ENCODE assay signal across 9 cellular contexts in the genomic region with DNA sequence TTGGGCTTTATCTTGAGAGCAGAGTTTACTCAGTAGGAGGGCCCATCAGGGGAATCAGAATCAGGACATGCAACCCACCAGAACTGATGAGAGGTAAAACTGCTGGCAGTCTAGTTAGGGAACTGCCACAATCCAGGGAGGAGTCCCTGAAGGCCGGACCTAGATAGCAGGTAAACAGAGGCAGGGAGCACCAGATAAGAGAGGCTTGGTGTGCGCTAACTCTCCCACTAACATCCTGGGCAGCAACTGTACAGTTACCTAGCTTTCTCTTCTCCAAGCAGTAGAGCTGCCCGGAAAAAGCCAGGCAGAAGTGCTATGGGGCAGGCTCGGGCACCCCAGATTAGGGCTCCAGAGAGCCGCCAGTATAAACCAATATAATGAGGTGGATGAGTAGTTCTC. TPM values are rescaled to one million over a fixed set of nuclear protein-coding genes. Genes with fewer than 3 reads are reported as not detected.
DNase-seq lines count a peak whose midpoint lies in the region; ATAC-seq and TF ChIP-seq lines count a peak whose summit lies in the region.
"Had no signal": no experiment of that assay in that cellular context is flagged by ENCODE, and none has a peak within 500 bp of the region (broad histone marks: within the 10 kb centered on the region; RNA-seq: fewer than 3 reads in every experiment).

No MANE protein-coding gene starts in this region.

- H3K9me3 ChIP-seq in HEK293 (ENCODE audit: control insufficient read depth, insufficient read depth, low read depth, low read length), result no peaks in the 10 kb centered on the region
- no peaks in the 10 kb centered on the region for H3K9me3 ChIP-seq in adipocyte (ENCODE audit: control insufficient read depth, low read length)
- H3K9me3 ChIP-seq in iPS-18c (ENCODE audit: control insufficient read depth, insufficient read depth, low read length), result no peaks in the 10 kb centered on the region
- no peaks in the 10 kb centered on the region for H3K9me3 ChIP-seq in smooth muscle cell (replicated peaks; ENCODE audit: low read depth)

- POLR2A ChIA-PET in HEK293 (lab: Yijun Ruan, JAX), result interaction anchor here (0.8 to 2.1 kb wide), 9 partner anchors 10 to 1026 kb away, joined by 3 to 10 read pairs (median 5); partner anchors contain the start of genes C11orf54, SRSF8 and TAF1D

- CTCF ChIA-PET in HEK293 (lab: Yijun Ruan, JAX), result interaction anchor here (0.6 to 11.5 kb wide), 4 partner anchors 26 to 145 kb away, joined by 3 to 92 read pairs (median 6); no protein-coding TSS in a partner anchor

- H3K4me3 ChIP-seq in HEK293 (ENCODE audit: low read depth, low read length), result no peak overlapping the region
- peak overlapping the region; percentile 93 for H3K4me3 ChIP-seq in adipocyte (ENCODE audit: low read length)
- peak overlapping the region; percentile 85; the same call in 1 of the 2 replicates for H3K4me3 ChIP-seq in iPS-18c (ENCODE audit: insufficient read depth, low read depth, low read length)
- H3K4me3 ChIP-seq in smooth muscle cell, result peak overlapping the region; percentile 91

- peaks cover 30% of the 10 kb centered on the region for H4K20me1 ChIP-seq in smooth muscle cell (ENCODE audit: low read depth)

- H3K9ac ChIP-seq in adipocyte (ENCODE audit: low read length) (peak overlapping the region; percentile 95), smooth muscle cell (ENCODE audit: low read depth) (peak overlapping the region; percentile 96)

- TF ChIP-seq CTCF in HEK293 (tag by site-specific recombination; IDR thresholded peaks at IDR 0.05) (no peak), smooth muscle cell (IDR thresholded peaks at IDR 0.05; ENCODE audit: borderline replicate concordance, insufficient read depth, poor library complexity, severe bottlenecking) (no peak)

- H3K36me3 ChIP-seq in HEK293 (ENCODE audit: control insufficient read depth in 2 of 2, insufficient read depth in 1 of 2, low read length in 2 of 2) (no peaks in the 10 kb centered on the region), adipocyte (ENCODE audit: control insufficient read depth, insufficient read depth, low read length, severe bottlenecking) (no peaks in the 10 kb centered on the region), smooth muscle cell (ENCODE audit: low read depth) (no peaks in the 10 kb centered on the region)

- peaks cover 18% of the 10 kb centered on the region for H3F3A ChIP-seq in smooth muscle cell (ENCODE audit: low read depth)

- peaks cover 40% of the 10 kb centered on the region for H3K79me2 ChIP-seq in smooth muscle cell (ENCODE audit: low read depth)

- ATAC-seq in stimulated activated naive CD8-positive, alpha-beta T cell treated with anti-CD3 and anti-CD28 coated beads, Interleukin-15, Interleukin-2, amounts not matched to agents 100 U/mL and 50 U/mL, for 24 hours, result no peak

- H3K4me2 ChIP-seq in smooth muscle cell, result peak overlapping the region; percentile 96

- peak overlapping the region; percentile 20 for H2AFZ ChIP-seq in smooth muscle cell (ENCODE audit: low read depth)

- no peak for DNase-seq in adipocyte (ENCODE audit: low read depth)
- no peak for DNase-seq in smooth muscle cell (lab: John Stamatoyannopoulos, UW; ENCODE audit: unreplicated experiment)
- DNase-seq in stimulated activated naive CD8-positive, alpha-beta T cell treated with anti-CD3 and anti-CD28 coated beads, Interleukin-15, Interleukin-2, amounts not matched to agents 100 U/mL and 50 U/mL, for 24 hours, result no peak
- DNase-seq in NOMO-1 treated with DMSO at 0.1 percent for 48 hours (lab: John Stamatoyannopoulos, UW; ENCODE audit: unreplicated experiment), result no peak
- no peak for DNase-seq in stimulated activated CD4-positive, alpha-beta T cell treated with anti-CD3 and anti-CD28 coated beads, Interleukin-15, amount 100 ng/mL, for 24 hours
- DNase-seq in DMS79 treated with DMSO at 0.1 percent for 48 hours (lab: John Stamatoyannopoulos, UW), result no peak

- 32% methylated on average over 5 of the region's 5 CpGs for WGBS in smooth muscle cell (ENCODE audit: low lambda C conversion rate)

- H3K27ac ChIP-seq in HEK293 (ENCODE audit: extremely low read depth, low read depth, low read length) (peak overlapping the region; percentile 53; the same call in 1 of the 2 replicates), smooth muscle cell (ENCODE audit: low read depth) (peak overlapping the region; percentile 95)
- H3K27ac ChIP-seq: HL-60 had no signal

- H3K4me1 ChIP-seq in HEK293 (ENCODE audit: control insufficient read depth, insufficient read depth, low read length) (0 out of 2 replicates have a peak, but pooled peaks cover 2% of the 10 kb centered on the region), adipocyte (ENCODE audit: control insufficient read depth, insufficient read depth, low read length) (peaks cover 44% of the 10 kb centered on the region), smooth muscle cell (ENCODE audit: low read depth) (peaks cover 27% of the 10 kb centered on the region)

- H3K27me3 ChIP-seq in adipocyte (replicated peaks; ENCODE audit: control insufficient read depth, insufficient read depth, low read length) (no peaks in the 10 kb centered on the region), smooth muscle cell (ENCODE audit: low read depth) (no peaks in the 10 kb centered on the region)

TF ChIP-seq in HEK293, 187 proteins besides CTCF, POLR2A, EP300 and RAD21:
- TF ChIP-seq ZBTB49 (tag by site-specific recombination; IDR thresholded peaks at IDR 0.05; ENCODE audit: low read depth) (no peak), ZNF121 (tag by site-specific recombination; IDR thresholded peaks at IDR 0.05) (no peak)

RNA-seq across cellular contexts. Expression of gene AMOTL1, which starts 0.9 kb away (rescaled TPM):
- 61.0 and 63.5 TPM in 2 replicates for total RNA-seq in smooth muscle cell
- polyA plus RNA-seq in smooth muscle cell, result 23.4 and 23.8 TPM in 2 replicates
